2 cellular contexts compared by ENCODE assay signal in the genomic region with DNA sequence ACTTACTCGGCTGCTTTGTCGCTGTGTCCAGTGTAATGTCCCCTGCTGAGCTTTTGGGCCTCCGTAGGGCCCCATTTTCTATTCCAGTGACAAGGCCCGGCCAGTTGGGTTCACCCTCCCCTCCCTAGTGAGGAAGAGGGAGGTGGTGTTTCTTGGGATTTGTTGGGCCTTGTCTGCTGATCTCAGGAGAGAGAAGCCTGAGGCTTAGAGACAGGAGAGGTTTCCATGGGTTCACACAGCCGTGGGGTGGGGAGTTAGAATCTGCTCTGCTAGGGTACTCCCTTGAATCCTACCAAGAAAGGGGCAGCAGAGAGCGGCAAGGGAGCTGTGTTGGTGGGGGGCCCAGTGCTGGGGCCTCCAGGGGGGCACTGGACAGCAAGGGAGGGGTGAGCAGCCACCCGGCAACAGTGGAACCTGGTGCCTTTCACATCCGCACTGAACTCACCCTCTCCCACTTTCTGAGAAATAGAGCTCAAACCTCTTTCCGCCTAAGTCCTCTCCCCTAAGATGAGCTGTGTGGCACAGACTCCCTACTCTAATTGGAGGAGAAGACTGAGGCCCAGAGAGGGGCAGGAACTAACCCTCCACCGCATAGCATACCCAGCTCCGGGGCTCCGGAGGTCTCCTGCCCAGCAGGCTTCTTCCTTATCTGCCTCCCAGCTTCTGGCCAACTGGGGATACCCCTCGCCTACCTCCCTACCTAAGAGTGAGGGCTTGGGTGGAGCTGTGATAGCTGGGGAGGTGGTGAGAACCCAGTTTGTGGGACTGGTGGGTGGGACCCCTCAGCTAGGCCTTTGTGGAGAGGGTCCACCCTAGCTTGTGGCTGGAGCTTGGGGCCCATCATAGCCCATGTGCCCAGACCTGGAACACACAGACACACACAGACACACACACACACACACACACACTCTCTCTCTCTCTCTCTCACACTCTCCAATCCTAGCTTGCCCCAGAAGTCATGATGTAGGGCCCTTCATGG.
TF ChIP-seq lines count a peak whose summit lies in the region.

No MANE protein-coding gene starts in this region.

TF ChIP-seq in GM12878, 131 proteins besides CTCF, POLR2A, EP300 and RAD21:
- TF ChIP-seq TARDBP (IDR thresholded peaks at IDR 0.05; ENCODE audit: borderline replicate concordance) (no peak), NR2F1 (conservative IDR thresholded peaks at IDR 0.05) (peak; percentile 51), FOXK2 (IDR thresholded peaks at IDR 0.05) (no peak), NBN (IDR thresholded peaks at IDR 0.05) (peak; percentile 36; the same call in 1 of the 2 replicates), STAT3 (IDR thresholded peaks at IDR 0.05; ENCODE audit: low read depth, low read length) (no peak), RBBP5 (conservative IDR thresholded peaks at IDR 0.05) (no peak), BRCA1 (IDR thresholded peaks at IDR 0.05; ENCODE audit: low read depth, low read length) (no peak), HDGF (IDR thresholded peaks at IDR 0.05) (no peak)

TF ChIP-seq in SK-N-SH treated with all-trans-retinoic acid at 6 μM for 48 hours, 23 proteins besides CTCF, POLR2A, EP300 and RAD21:
- no peak for TF ChIP-seq ARNTL (CRISPR knock-in tag; IDR thresholded peaks at IDR 0.05; ENCODE audit: borderline replicate concordance, low read depth)
- TF ChIP-seq, protein P1, sequence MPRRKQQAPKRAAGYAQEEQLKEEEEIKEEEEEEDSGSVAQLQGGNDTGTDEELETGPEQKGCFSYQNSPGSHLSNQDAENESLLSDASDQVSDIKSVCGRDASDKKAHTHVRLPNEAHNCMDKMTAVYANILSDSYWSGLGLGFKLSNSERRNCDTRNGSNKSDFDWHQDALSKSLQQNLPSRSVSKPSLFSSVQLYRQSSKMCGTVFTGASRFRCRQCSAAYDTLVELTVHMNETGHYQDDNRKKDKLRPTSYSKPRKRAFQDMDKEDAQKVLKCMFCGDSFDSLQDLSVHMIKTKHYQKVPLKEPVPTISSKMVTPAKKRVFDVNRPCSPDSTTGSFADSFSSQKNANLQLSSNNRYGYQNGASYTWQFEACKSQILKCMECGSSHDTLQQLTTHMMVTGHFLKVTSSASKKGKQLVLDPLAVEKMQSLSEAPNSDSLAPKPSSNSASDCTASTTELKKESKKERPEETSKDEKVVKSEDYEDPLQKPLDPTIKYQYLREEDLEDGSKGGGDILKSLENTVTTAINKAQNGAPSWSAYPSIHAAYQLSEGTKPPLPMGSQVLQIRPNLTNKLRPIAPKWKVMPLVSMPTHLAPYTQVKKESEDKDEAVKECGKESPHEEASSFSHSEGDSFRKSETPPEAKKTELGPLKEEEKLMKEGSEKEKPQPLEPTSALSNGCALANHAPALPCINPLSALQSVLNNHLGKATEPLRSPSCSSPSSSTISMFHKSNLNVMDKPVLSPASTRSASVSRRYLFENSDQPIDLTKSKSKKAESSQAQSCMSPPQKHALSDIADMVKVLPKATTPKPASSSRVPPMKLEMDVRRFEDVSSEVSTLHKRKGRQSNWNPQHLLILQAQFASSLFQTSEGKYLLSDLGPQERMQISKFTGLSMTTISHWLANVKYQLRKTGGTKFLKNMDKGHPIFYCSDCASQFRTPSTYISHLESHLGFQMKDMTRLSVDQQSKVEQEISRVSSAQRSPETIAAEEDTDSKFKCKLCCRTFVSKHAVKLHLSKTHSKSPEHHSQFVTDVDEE (CRISPR knock-in tag; IDR thresholded peaks at IDR 0.05), result no peak
- no peak for TF ChIP-seq ZFP3 (CRISPR knock-in tag; IDR thresholded peaks at IDR 0.05)
